8 cellular contexts compared by ENCODE assay signal in the genomic region with DNA sequence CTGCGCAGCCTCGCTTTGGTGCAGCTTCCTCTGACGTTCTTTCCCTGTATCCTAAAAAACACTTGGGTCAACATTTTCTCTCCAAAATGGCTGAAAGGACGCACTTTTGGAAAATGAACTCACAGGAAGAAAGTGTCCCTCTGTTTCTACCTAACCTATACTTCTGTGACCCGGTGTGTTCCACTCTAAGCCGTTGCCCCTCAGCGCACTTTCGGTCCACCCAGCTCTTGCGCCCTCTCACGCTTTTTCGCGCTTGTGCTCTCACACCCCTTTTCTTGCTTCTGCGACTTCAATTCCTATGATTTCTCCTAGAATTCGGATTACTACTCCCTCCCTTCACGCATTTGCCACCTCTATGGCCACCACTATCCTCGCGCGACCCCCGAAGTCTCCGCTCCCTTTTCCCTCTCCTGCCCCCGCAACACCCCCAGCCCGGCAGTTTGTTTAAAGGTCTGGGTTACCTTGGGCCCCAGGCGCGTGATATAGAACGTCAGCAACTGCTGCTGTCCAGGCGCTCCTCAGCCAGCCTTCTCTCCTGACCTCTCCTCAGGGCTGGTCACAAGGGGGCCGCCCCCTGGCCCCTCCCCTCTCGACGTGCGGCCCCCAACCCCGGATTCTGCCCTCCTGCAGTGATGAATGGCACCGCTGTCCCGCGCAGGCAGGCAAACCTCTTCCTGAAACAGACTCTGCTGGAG. TPM values are rescaled to one million over a fixed set of nuclear protein-coding genes. Genes with fewer than 3 reads are reported as not detected.
DNase-seq lines count a peak whose midpoint lies in the region; ATAC-seq, FAIRE-seq and TF ChIP-seq lines count a peak whose summit lies in the region.

TSS of gene USP51 (minus strand) at position 534 of the 695 bp plus-strand sequence. CDS start 909 bp downstream, outside the sequence.

- H3K36me3 Mint-ChIP-seq in activated CD4-positive, alpha-beta memory T cell treated with anti-CD3 and anti-CD28 coated beads for 36 hours, result no peaks in the 10 kb centered on the region

- H3K27ac ChIP-seq in thyroid gland, result peak within 1 kb of the TSS; percentile 77 to 98 (median 90)

- peak; percentile 46 for DNase-seq in GDM1 (lab: John Stamatoyannopoulos, UW)
- DNase-seq in Jurkat, Clone E6-1 (ENCODE audit: low read depth, low spot score), result no peak
- peak; percentile 20 for DNase-seq in activated CD4-positive, alpha-beta memory T cell treated with anti-CD3 and anti-CD28 coated beads for 36 hours
- DNase-seq in erythroblast (lab: John Stamatoyannopoulos, UW), result peak; percentile 73 to 74
- DNase-seq in mucosa of descending colon, result peak; percentile 31 to 57 (median 44)
- peak; percentile 48 to 61 for DNase-seq in thyroid gland
- no peak for DNase-seq in RCC 7860 (ENCODE audit: low spot score)

- no peaks in the 10 kb centered on the region for H3K27me3 ChIP-seq in thyroid gland

- peak within 1 kb of the TSS; percentile 87 for H3K4me3 Mint-ChIP-seq in activated CD4-positive, alpha-beta memory T cell treated with anti-CD3 and anti-CD28 coated beads for 36 hours

- peaks cover 12% of the 10 kb centered on the region for H3K4me1 Mint-ChIP-seq in activated CD4-positive, alpha-beta memory T cell treated with anti-CD3 and anti-CD28 coated beads for 36 hours (ENCODE audit: low read depth)

- no peak for TF ChIP-seq CTCF in mucosa of descending colon (IDR thresholded peaks at IDR 0.05)
- peak in 1 of 6 experiments; percentile 11 for TF ChIP-seq CTCF in thyroid gland (IDR thresholded peaks at IDR 0.05)

- intact Hi-C loops in activated CD4-positive, alpha-beta memory T cell treated with anti-CD3 and anti-CD28 coated beads for 36 hours (cut with micrococcal nuclease), result no loop called here
- intact Hi-C loops in mucosa of descending colon (cut with DNase I, micrococcal nuclease), result no loop called here
- intact Hi-C loops in thyroid gland (cut with DNase I), result no loop called here

- no peaks in the 10 kb centered on the region for H3K27me3 Mint-ChIP-seq in activated CD4-positive, alpha-beta memory T cell treated with anti-CD3 and anti-CD28 coated beads for 36 hours

- H3K4me1 ChIP-seq in mucosa of descending colon (ENCODE audit: low read depth) (no peaks in the 10 kb centered on the region), thyroid gland (no peaks in the 10 kb centered on the region)

- H3K9me3 ChIP-seq in mucosa of descending colon, result no peaks in the 10 kb centered on the region
- no peaks in the 10 kb centered on the region for H3K9me3 ChIP-seq in thyroid gland

- FAIRE-seq in RCC 7860 (lab: Jason Lieb, UNC), result no peak

- ATAC-seq in GM21447 (IDR thresholded peaks at IDR 0.05; ENCODE audit: unreplicated experiment), result peak; percentile 60
- peak; percentile 48 for ATAC-seq in mucosa of descending colon

- peak within 1 kb of the TSS; percentile 92 for H3K27ac Mint-ChIP-seq in activated CD4-positive, alpha-beta memory T cell treated with anti-CD3 and anti-CD28 coated beads for 36 hours

- CTCF ChIA-PET in activated CD4-positive, alpha-beta memory T cell treated with anti-CD3 and anti-CD28 coated beads for 36 hours (lab: Charles Lee), result interaction anchor here (1.1 to 2.8 kb wide), 4 partner anchors 37 to 419 kb away, joined by 3 to 9 read pairs (median 8); partner anchors contain the start of genes MAGEH1 and RRAGB

- WGBS in thyroid gland, 2 donors, result 0 to 1% methylated on average over 25 to 31 of the region's 34 CpGs

- POLR2A ChIA-PET in activated CD4-positive, alpha-beta memory T cell treated with anti-CD3 and anti-CD28 coated beads for 36 hours (lab: Charles Lee), result interaction anchor here (0.6 to 1.8 kb wide), 5 partner anchors 9 to 850 kb away, joined by 3 to 8 read pairs (median 3); partner anchors contain the start of genes MAGEH1 and RRAGB

- no peaks in the 10 kb centered on the region for H3K36me3 ChIP-seq in mucosa of descending colon (ENCODE audit: low read depth)
- no peaks in the 10 kb centered on the region for H3K36me3 ChIP-seq in thyroid gland

- peak within 1 kb of the TSS; percentile 57 for H3K4me3 ChIP-seq in Jurkat, Clone E6-1 (ENCODE audit: low read length)
- peak within 1 kb of the TSS; percentile 26 for H3K4me3 ChIP-seq in mucosa of descending colon
- H3K4me3 ChIP-seq in thyroid gland (replicated peaks in 1 of 3), result peak within 1 kb of the TSS; percentile 1 to 40 (median 15)

- no peaks in the 10 kb centered on the region for H3K9me3 Mint-ChIP-seq in activated CD4-positive, alpha-beta memory T cell treated with anti-CD3 and anti-CD28 coated beads for 36 hours

- TF ChIP-seq POLR2A in erythroblast (IDR thresholded peaks at IDR 0.05; ENCODE audit: low read length), result peak; percentile 12
- TF ChIP-seq POLR2A in thyroid gland (IDR thresholded peaks at IDR 0.05), result peak in 1 of 2 donors; percentile 29

RNA-seq across cellular contexts. Expression of gene USP51, which starts in this region (rescaled TPM):
- polyA plus RNA-seq in Jurkat, Clone E6-1 (2012; ENCODE audit: insufficient read depth, insufficient read length), result 0.63 TPM
- 1 to 10 TPM; 1.6 to 2.1 TPM for total RNA-seq in activated CD4-positive, alpha-beta memory T cell treated with anti-CD3 and anti-CD28 coated beads for 36 hours
- total RNA-seq in mucosa of descending colon (1 to 10 TPM in 1 of 3 donors, under 1 TPM in 2; 0.26 to 1.8 (median 0.80) TPM), thyroid gland (10 to 100 TPM in 1 of 4 donors, 1 to 10 TPM in 3; 5.5 to 12.7 (median 8.5) TPM)

Comparison
In these comparisons a context has a peak if more than half of its experiments do, and no peak if none do; other contexts are left out.
1. DNase-seq: peak in GDM1 (single experiment), activated CD4-positive, alpha-beta memory T cell treated with anti-CD3 and anti-CD28 coated beads for 36 hours (single experiment), erythroblast (2 of 2), mucosa of descending colon (3 of 3) and thyroid gland (2 of 2); none in Jurkat, Clone E6-1 (single experiment) and RCC 7860 (single experiment).
2. Peak in every context shown above with its lines, with median percentiles within 50 percentile points of each other: H3K4me3 ChIP-seq.